Comparison of ENCODE assay signal across 18 cellular contexts in genomic region chr10:86936661-86937501, GRCh38. TPM values are rescaled to one million over a fixed set of nuclear protein-coding genes. Genes with fewer than 3 reads are reported as not detected.
DNase-seq lines count a peak whose midpoint lies in the region; ATAC-seq and TF ChIP-seq lines count a peak whose summit lies in the region.
"Had no signal": no experiment of that assay in that cellular context is flagged by ENCODE, and none has a peak within 500 bp of the region (broad histone marks: within the 10 kb centered on the region; RNA-seq: fewer than 3 reads in every experiment).

No MANE protein-coding gene starts in this region.

- no peaks in the 10 kb centered on the region for H3K79me2 ChIP-seq in mammary epithelial cell (ENCODE audit: insufficient read depth, low read length)

- H3K27ac Mint-ChIP-seq in MCF 10A (ENCODE audit: low read depth, unreplicated experiment) (no peak overlapping the region), WTC11 (0 out of 2 replicates have a peak overlapping the region, but pooled peaks have one; percentile 33)
- H3K27ac Mint-ChIP-seq: activated CD8-positive, alpha-beta T cell treated with anti-CD3 and anti-CD28 coated beads, Interleukin-2, amount 10 ng/mL, durations not matched to agents 7 days and 5 days; progenitor cell of endocrine pancreas had no signal

- peaks cover 8% of the 10 kb centered on the region for H3K4me1 ChIP-seq in mammary epithelial cell (ENCODE audit: insufficient read depth, low read length)
- peaks cover 8 to 29% of the 10 kb centered on the region in 2 donors for H3K4me1 ChIP-seq in thoracic aorta (ENCODE audit: control insufficient read depth in 1 of 2, low read depth in 2 of 2)

- H3K4me2 ChIP-seq in mammary epithelial cell (ENCODE audit: insufficient read depth, low read depth, low read length), result no peak overlapping the region

- H3K36me3 Mint-ChIP-seq in MCF 10A (ENCODE audit: insufficient read depth, unreplicated experiment) (no peaks in the 10 kb centered on the region), WTC11 (peaks cover under 1% of the 10 kb centered on the region)

- POLR2A ChIA-PET in MCF 10A (lab: Yijun Ruan, JAX), result interaction anchor here (0.6 to 2.4 kb wide), 2 partner anchors 16 to 34 kb away, joined by 5 to 9 read pairs; no protein-coding TSS in a partner anchor
- POLR2A ChIA-PET in WTC11 (lab: Charles Lee), result interaction anchor here (1.3 kb wide), 1 partner anchor 252 kb away, joined by 3 read pairs; no protein-coding TSS in a partner anchor

- H3K4me1 Mint-ChIP-seq in MCF 10A (ENCODE audit: insufficient read depth, unreplicated experiment) (peaks cover 2% of the 10 kb centered on the region), WTC11 (no peaks in the 10 kb centered on the region; the same call in 1 of the 2 replicates)

- ATAC-seq in WTC11, result no peak
- no peak for ATAC-seq in thoracic aorta (ENCODE audit: insufficient number of reproducible peaks, low FRiP score, low read depth)
- no peak for ATAC-seq in GM19467 (IDR thresholded peaks at IDR 0.05; ENCODE audit: unreplicated experiment)
- ATAC-seq: activated CD8-positive, alpha-beta T cell treated with anti-CD3 and anti-CD28 coated beads, Interleukin-2, amount 10 ng/mL, durations not matched to agents 7 days and 5 days had no signal

- H3K4me3 ChIP-seq in mammary epithelial cell (replicated peaks in 1 of 3; ENCODE audit: insufficient read depth in 1 of 3, low read depth in 2 of 3, low read length in 3 of 3) (no peak overlapping the region), fibroblast of villous mesenchyme (ENCODE audit: low read depth, low read length) (no peak overlapping the region), thoracic aorta (no peak overlapping the region)
- H3K4me3 ChIP-seq: upper lobe of left lung had no signal

- no peak overlapping the region for H2AFZ ChIP-seq in mammary epithelial cell (ENCODE audit: low read depth, low read length)

- DNase-seq in MCF 10A (ENCODE audit: unreplicated experiment) (peak; percentile 25), mammary epithelial cell (no peak), WTC11 (ENCODE audit: low spot score) (peak; percentile 7), fibroblast of villous mesenchyme (ENCODE audit: low read depth) (peak; percentile 32), thoracic aorta (ENCODE audit: low spot score) (no peak), NCI-H2081 (lab: John Stamatoyannopoulos, UW) (no peak), SW480 (ENCODE audit: low spot score) (no peak)
- DNase-seq: activated CD8-positive, alpha-beta T cell treated with anti-CD3 and anti-CD28 coated beads, Interleukin-2, amount 10 ng/mL, durations not matched to agents 7 days and 5 days; activated gamma-delta T cell; midbrain; NCI-H1105; NCI-H446 treated with DMSO at 0.1 percent for 48 hours; stimulated activated CD8-positive, alpha-beta memory T cell treated with anti-CD3 and anti-CD28 coated beads, Interleukin-4, amount 100 ng/mL, for 48 hours; upper lobe of left lung had no signal

- TF ChIP-seq CTCF in MCF 10A (IDR thresholded peaks at IDR 0.05; ENCODE audit: unreplicated experiment) (no peak), mammary epithelial cell (conservative IDR thresholded peaks at IDR 0.05 in 1 of 2, IDR thresholded peaks at IDR 0.05 in 1 of 2; ENCODE audit: extremely low read depth in 1 of 2, insufficient read depth in 1 of 2, low read depth in 1 of 2, low read length in 2 of 2) (no peak), WTC11 (IDR thresholded peaks at IDR 0.05) (no peak), fibroblast of villous mesenchyme (IDR thresholded peaks at IDR 0.05; ENCODE audit: insufficient read depth, low read depth, low read length) (no peak), thoracic aorta (IDR thresholded peaks at IDR 0.05) (no peak)

- H3K9me3 Mint-ChIP-seq in MCF 10A (ENCODE audit: unreplicated experiment), result no peaks in the 10 kb centered on the region
- H3K9me3 Mint-ChIP-seq in WTC11, result 0 out of 2 replicates have a peak, but pooled peaks cover 4% of the 10 kb centered on the region

- H3K9ac ChIP-seq in mammary epithelial cell (ENCODE audit: insufficient read depth, low read length), result no peak overlapping the region

- no peaks in the 10 kb centered on the region for H3K27me3 Mint-ChIP-seq in MCF 10A (ENCODE audit: insufficient read depth, unreplicated experiment)
- H3K27me3 Mint-ChIP-seq in WTC11 (ENCODE audit: low read depth), result no peaks in the 10 kb centered on the region
- H3K27me3 Mint-ChIP-seq: progenitor cell of endocrine pancreas had no signal

- H3K27me3 ChIP-seq in mammary epithelial cell (ENCODE audit: insufficient read depth, low read length) (no peaks in the 10 kb centered on the region), thoracic aorta (replicated peaks; ENCODE audit: insufficient read depth) (no peaks in the 10 kb centered on the region)
- H3K27me3 ChIP-seq: upper lobe of left lung had no signal

- no peaks in the 10 kb centered on the region for H3K9me3 ChIP-seq in mammary epithelial cell (replicated peaks; ENCODE audit: insufficient read depth, low read length)
- H3K9me3 ChIP-seq in thoracic aorta, result no peaks in the 10 kb centered on the region
- H3K9me3 ChIP-seq: upper lobe of left lung had no signal

- in situ Hi-C loops in mammary epithelial cell (cut with MboI; ENCODE audit: low sequenced_read_pairs in 2 of 2), result no loop called here

- WGBS in mammary epithelial cell (ENCODE audit: low coverage, missing lambda C conversion rate), result 83% methylated on average over 12 of the region's 13 CpGs

- intact Hi-C loops in MCF 10A (cut with micrococcal nuclease) (no loop called here), mammary epithelial cell (cut with micrococcal nuclease) (no loop called here)

- H3K4me3 Mint-ChIP-seq in MCF 10A (ENCODE audit: unreplicated experiment) (no peak overlapping the region), WTC11 (no peak overlapping the region)
- H3K4me3 Mint-ChIP-seq: activated CD8-positive, alpha-beta T cell treated with anti-CD3 and anti-CD28 coated beads, Interleukin-2, amount 10 ng/mL, durations not matched to agents 7 days and 5 days had no signal

- BruUV-seq in MCF 10A (replicated peaks; lab: Mats Ljungman, UMichigan), result no TSS peak
- BruUV-seq in mammary epithelial cell (replicated peaks; lab: Mats Ljungman, UMichigan), result no TSS peak

- H3K27ac ChIP-seq in mammary epithelial cell (ENCODE audit: insufficient read depth, low read depth, low read length) (no peak overlapping the region), thoracic aorta (peak overlapping the region; percentile 47 to 55)
- H3K27ac ChIP-seq: RWPE1, upper lobe of left lung had no signal

- H4K20me1 ChIP-seq in mammary epithelial cell (ENCODE audit: insufficient read depth, low read length), result no peaks in the 10 kb centered on the region

- CTCF ChIA-PET in MCF 10A (lab: Yijun Ruan, JAX), result interaction anchor here (0.5 to 6.5 kb wide), 6 partner anchors 22 to 1995 kb away, joined by 4 to 66 read pairs (median 15); partner anchors contain the start of genes ADIRF and SNCG
- CTCF ChIA-PET in mammary epithelial cell (lab: Charles Lee; ENCODE audit: low non-redundant PET), result no interaction called here
- CTCF ChIA-PET in WTC11 (lab: Charles Lee), result interaction anchor here (0.5 to 13.1 kb wide), 3 partner anchors 19 to 676 kb away, joined by 3 to 462 read pairs (median 4); partner anchors contain the start of genes ADIRF and SNCG

- dilution Hi-C loops in mammary epithelial cell (cut with HindIII; ENCODE audit: low sequenced_read_pairs), result no loop called here

- H3K36me3 ChIP-seq in mammary epithelial cell (ENCODE audit: insufficient read depth, low read length) (no peaks in the 10 kb centered on the region), thoracic aorta (peaks cover 1% of the 10 kb centered on the region)

TF ChIP-seq in WTC11, 78 proteins besides CTCF, POLR2A, EP300 and RAD21 (continues in another document):
- TF ChIP-seq STAT6 (CRISPR knock-in tag; conservative IDR thresholded peaks at IDR 0.05; ENCODE audit: low read depth) (no peak), TEAD4 (CRISPR knock-in tag; IDR thresholded peaks at IDR 0.05) (no peak)

RNA-seq across cellular contexts. Expression of gene MMRN2, which starts 20.5 kb away (rescaled TPM):
- total RNA-seq in MCF 10A (2022) (1.4 and 1.5 TPM in 2 replicates), mammary epithelial cell (10 to 100 TPM in 1 of 2 donors, 1 to 10 TPM in 1; 8.5 to 13.7 TPM), WTC11 (2021) (1.7 to 2.8 TPM (median 2.4 TPM) in 3 replicates), fibroblast of villous mesenchyme (0.86 and 2.3 TPM in 2 replicates), thoracic aorta (10 to 100 TPM; 49.4 to 55.0 TPM)
- 11.6 TPM for polyA plus RNA-seq in mammary epithelial cell
- polyA minus RNA-seq in mammary epithelial cell, result 5.4 TPM
- total RNA-seq: activated CD8-positive, alpha-beta T cell treated with anti-CD3 and anti-CD28 coated beads, Interleukin-2, amount 10 ng/mL, durations not matched to agents 7 days and 5 days had no signal

RNA-seq across cellular contexts. Expression of gene SNCG, which starts 21.5 kb away (rescaled TPM):
- total RNA-seq in MCF 10A (2022), result 4.2 and 7.3 TPM in 2 replicates
- 10 to 100 TPM; 25.7 to 54.0 TPM for total RNA-seq in mammary epithelial cell
- polyA plus RNA-seq in mammary epithelial cell, result 101 TPM
- 31.4 TPM for polyA minus RNA-seq in mammary epithelial cell
- 8.4 to 14.3 TPM (median 12.0 TPM) in 3 replicates for total RNA-seq in WTC11 (2021)
- 3.5 and 4.8 TPM in 2 replicates for total RNA-seq in fibroblast of villous mesenchyme
- total RNA-seq in thoracic aorta, result 100 to 1,000 TPM in 1 of 2 donors, 10 to 100 TPM in 1; 50.9 to 167 TPM
- total RNA-seq: activated CD8-positive, alpha-beta T cell treated with anti-CD3 and anti-CD28 coated beads, Interleukin-2, amount 10 ng/mL, durations not matched to agents 7 days and 5 days had no signal

RNA-seq across cellular contexts. Expression of gene ADIRF, which starts 31.4 kb away (rescaled TPM):
- 60.3 and 89.0 TPM in 2 replicates for total RNA-seq in MCF 10A (2022)
- total RNA-seq in mammary epithelial cell, result 100 to 1,000 TPM in 1 of 2 donors, 10 to 100 TPM in 1; 57.0 to 247 TPM
- polyA plus RNA-seq in mammary epithelial cell, result 517 TPM
- polyA minus RNA-seq in mammary epithelial cell, result 39.5 TPM
- 0.30 to 1.0 TPM (median 0.70 TPM) in 3 replicates for total RNA-seq in WTC11 (2021)
- 2.6 and 5.2 TPM in 2 replicates for total RNA-seq in fibroblast of villous mesenchyme
- 100 to 1,000 TPM; 318 to 644 TPM for total RNA-seq in thoracic aorta
- total RNA-seq: activated CD8-positive, alpha-beta T cell treated with anti-CD3 and anti-CD28 coated beads, Interleukin-2, amount 10 ng/mL, durations not matched to agents 7 days and 5 days; H1; progenitor cell of endocrine pancreas had no signal
- polyA plus RNA-seq: H1 had no signal

Comparison
In these comparisons a context has a peak if more than half of its experiments do, and no peak if none do; other contexts are left out.
1. DNase-seq: peak in MCF 10A (single experiment), WTC11 (single experiment) and fibroblast of villous mesenchyme (single experiment); none in mammary epithelial cell (single experiment), thoracic aorta (single experiment), NCI-H2081 (0 of 2) and SW480 (single experiment).